ENCODE assay signal across 9 cellular contexts in genomic region chr18:31424383-31424988, GRCh38. TPM values are rescaled to one million over a fixed set of nuclear protein-coding genes. Genes with fewer than 3 reads are reported as not detected.
A peak's percentile ranks its signal among the peaks of the same experiment; 100 is the strongest.
DNase-seq lines count a peak whose midpoint lies in the region; ATAC-seq and TF ChIP-seq lines count a peak whose summit lies in the region.
"Had no signal": no experiment of that assay in that cellular context is flagged by ENCODE, and none has a peak within 500 bp of the region (broad histone marks: within the 10 kb centered on the region; RNA-seq: fewer than 3 reads in every experiment).

No MANE protein-coding gene starts in this region.

- no peak overlapping the region for H3K27ac ChIP-seq in SJSA1
- H3K27ac ChIP-seq in iPS DF 6.9 (ENCODE audit: low read length) = no peak overlapping the region

- peaks cover 0 to 2% (median 0%) of the 10 kb centered on the region in 7 donors for H3K9me3 Mint-ChIP-seq in CD14-positive monocyte

- H3K4me3 Mint-ChIP-seq in CD14-positive monocyte = no peak overlapping the region

- H3K9me3 ChIP-seq in SJSA1 (replicated peaks) (no peaks in the 10 kb centered on the region), iPS DF 6.9 (ENCODE audit: control insufficient read depth, insufficient read depth, low read length) (no peaks in the 10 kb centered on the region)

- H3K27me3 ChIP-seq in SJSA1 (replicated peaks) (no peaks in the 10 kb centered on the region), iPS DF 6.9 (ENCODE audit: control insufficient read depth, insufficient read depth, low read length) (no peaks in the 10 kb centered on the region)

- H3K4me1 Mint-ChIP-seq in CD14-positive monocyte = no peaks in the 10 kb centered on the region

- no peak for DNase-seq in CD14-positive monocyte (ENCODE audit: low spot score)
- DNase-seq in SJSA1 (ENCODE audit: low read depth in 1 of 2, low spot score in 2 of 2) = peak; percentile 40 to 50
- peak; percentile 31 for DNase-seq in iPS DF 6.9 (ENCODE audit: low read depth, low spot score)
- DNase-seq in NCI-H2029 treated with DMSO at 0.1 percent for 48 hours (lab: John Stamatoyannopoulos, UW) = no peak
- DNase-seq in NCI-H2196 treated with DMSO at 0.1 percent for 48 hours (lab: John Stamatoyannopoulos, UW; ENCODE audit: unreplicated experiment) = no peak
- DNase-seq in cortex of kidney (lab: John Stamatoyannopoulos, UW) = no peak

- no CpG with 5 or more reads among the region's 7 CpGs for WGBS in iPS DF 6.9 (ENCODE audit: insufficient coverage, insufficient read length)

- H3K27me3 Mint-ChIP-seq in CD14-positive monocyte (ENCODE audit: low read depth in 3 of 3) = peaks cover 0 to 2% (median 0%) of the 10 kb centered on the region in 3 donors

- H3K4me3 ChIP-seq in SJSA1 (no peak overlapping the region), iPS DF 6.9 (ENCODE audit: low read length) (no peak overlapping the region)

- ATAC-seq in GM18858 (IDR thresholded peaks at IDR 0.05; ENCODE audit: unreplicated experiment) (peak; percentile 66), HG03354 (IDR thresholded peaks at IDR 0.05; ENCODE audit: poor library complexity, severe bottlenecking, unreplicated experiment) (peak; percentile 86)

- H3K36me3 ChIP-seq in SJSA1 (no peaks in the 10 kb centered on the region), iPS DF 6.9 (ENCODE audit: control insufficient read depth, insufficient read depth, low read length) (no peaks in the 10 kb centered on the region)

- no peak overlapping the region for H3K27ac Mint-ChIP-seq in CD14-positive monocyte

- intact Hi-C loops in CD14-positive monocyte (cut with micrococcal nuclease) = no loop called here

- H3K4me1 ChIP-seq in SJSA1 (replicated peaks) = no peaks in the 10 kb centered on the region
- H3K4me1 ChIP-seq in iPS DF 6.9 (ENCODE audit: control insufficient read depth, insufficient read depth, low read length) = no peaks in the 10 kb centered on the region

- peak; percentile 68 for TF ChIP-seq CTCF in CD14-positive monocyte (IDR thresholded peaks at IDR 0.05)

- no peaks in the 10 kb centered on the region for H3K36me3 Mint-ChIP-seq in CD14-positive monocyte

RNA-seq across cellular contexts. Expression of gene DSG3, which starts 23.1 kb away (rescaled TPM):
- polyA plus RNA-seq in CD14-positive monocyte = not detected
- not detected in 2 replicates for total RNA-seq in SJSA1 (2014; rRNA removed; shearing (Covaris generic))

RNA-seq across cellular contexts. Expression of gene DSG4, which starts 47.9 kb away (rescaled TPM):
- not detected for polyA plus RNA-seq in CD14-positive monocyte
- not detected in 2 replicates for total RNA-seq in SJSA1 (2014; rRNA removed; shearing (Covaris generic))
- total RNA-seq: temporal lobe had no signal

Comparison
In these comparisons a context has a peak if more than half of its experiments do, and no peak if none do; other contexts are left out.
1. DNase-seq: peak in SJSA1 (2 of 2) and iPS DF 6.9 (single experiment); none in CD14-positive monocyte (single experiment), NCI-H2029 treated with DMSO at 0.1 percent for 48 hours (single experiment), NCI-H2196 treated with DMSO at 0.1 percent for 48 hours (single experiment) and cortex of kidney (single experiment).